16 cellular contexts compared by ENCODE assay signal in genomic region chr3:190582667-190583066, GRCh38.
DNase-seq lines count a peak whose midpoint lies in the region; ATAC-seq and TF ChIP-seq lines count a peak whose summit lies in the region.
"Had no signal": no experiment of that assay in that cellular context is flagged by ENCODE, and none has a peak within 500 bp of the region (broad histone marks: within the 10 kb centered on the region; RNA-seq: fewer than 3 reads in every experiment).

No MANE protein-coding gene starts in this region.

- ATAC-seq in GM23338 (no peak), RWPE2 (ENCODE audit: low read depth) (no peak), HG03175 (IDR thresholded peaks at IDR 0.05; ENCODE audit: unreplicated experiment) (no peak), GM18498 (IDR thresholded peaks at IDR 0.05; ENCODE audit: unreplicated experiment) (no peak)
- ATAC-seq: HCT116 had no signal

- H3K27ac ChIP-seq in GM23338 (ENCODE audit: low read depth) (no peak overlapping the region), RWPE2 (ENCODE audit: poor library complexity, severe bottlenecking) (peak overlapping the region; percentile 97)
- H3K27ac ChIP-seq: C4-2B, KMS-11 had no signal

- H3K36me3 ChIP-seq in GM23338 (ENCODE audit: insufficient read depth) = no peaks in the 10 kb centered on the region
- H3K36me3 ChIP-seq in RWPE2 (ENCODE audit: low read depth) = peaks cover 28% of the 10 kb centered on the region

- no peak for DNase-seq in activated naive CD4-positive, alpha-beta T cell treated with anti-CD3 and anti-CD28 coated beads for 36 hours
- DNase-seq in GM23338 (ENCODE audit: low spot score) = no peak
- no peak for DNase-seq in RWPE2 (ENCODE audit: low spot score)
- DNase-seq: ACHN; Caco-2; CD4-positive, alpha-beta T cell; DMS153; DMS79; GDM1; GM23248 had no signal

- TF ChIP-seq CTCF in GM23338 (conservative IDR thresholded peaks at IDR 0.05; ENCODE audit: low read depth in 2 of 2) (no peak), RWPE2 (IDR thresholded peaks at IDR 0.05; ENCODE audit: poor library complexity, severe bottlenecking) (no peak)

- H3K36me3 Mint-ChIP-seq in activated naive CD4-positive, alpha-beta T cell treated with anti-CD3 and anti-CD28 coated beads, Interleukin-2, amount 50 U/mL, for 24 hours = peaks cover 3% of the 10 kb centered on the region
- H3K36me3 Mint-ChIP-seq in activated naive CD4-positive, alpha-beta T cell treated with anti-CD3 and anti-CD28 coated beads for 36 hours (ENCODE audit: low read depth) = peaks cover 13% of the 10 kb centered on the region
- H3K36me3 Mint-ChIP-seq in GM23338 (ENCODE audit: low read depth) = peaks cover 5% of the 10 kb centered on the region; the same call in 1 of the 3 replicates

- no peaks in the 10 kb centered on the region for H3K79me2 ChIP-seq in GM23338 (replicated peaks; ENCODE audit: insufficient read depth)

- H3K27ac Mint-ChIP-seq in activated naive CD4-positive, alpha-beta T cell treated with anti-CD3 and anti-CD28 coated beads, Interleukin-2, amount 50 U/mL, for 24 hours = peak overlapping the region; percentile 6
- no peak overlapping the region for H3K27ac Mint-ChIP-seq in activated naive CD4-positive, alpha-beta T cell treated with anti-CD3 and anti-CD28 coated beads for 36 hours
- H3K27ac Mint-ChIP-seq in GM23338 = peak overlapping the region; percentile 0; the same call in 1 of the 2 replicates
- H3K27ac Mint-ChIP-seq: CD4-positive, alpha-beta T cell had no signal

- H3F3A ChIP-seq in GM23338 (replicated peaks; ENCODE audit: low read depth) = no peaks in the 10 kb centered on the region

- H2AFZ ChIP-seq in GM23338 = no peak overlapping the region
- H2AFZ ChIP-seq: GM23248 had no signal

- H3K4me1 ChIP-seq in GM23338 (ENCODE audit: insufficient read depth) = 0 out of 2 replicates have a peak, but pooled peaks cover 9% of the 10 kb centered on the region
- H3K4me1 ChIP-seq in RWPE2 (ENCODE audit: insufficient read depth, poor library complexity, severe bottlenecking) = peaks cover 48% of the 10 kb centered on the region
- H3K4me1 ChIP-seq: Caco-2 had no signal

- no peaks in the 10 kb centered on the region for H4K20me1 ChIP-seq in GM23338 (replicated peaks; ENCODE audit: insufficient read depth)

- CTCF ChIA-PET in activated naive CD4-positive, alpha-beta T cell treated with anti-CD3 and anti-CD28 coated beads for 36 hours (lab: Charles Lee) = interaction anchor here (1.0 kb wide), 1 partner anchor 117 kb away, joined by 3 read pairs; no protein-coding TSS in a partner anchor

- H3K4me3 ChIP-seq in GM23338 = no peak overlapping the region
- no peak overlapping the region for H3K4me3 ChIP-seq in RWPE2 (ENCODE audit: severe bottlenecking)
- H3K4me3 ChIP-seq: GM23248 had no signal

- intact Hi-C loops in activated naive CD4-positive, alpha-beta T cell treated with anti-CD3 and anti-CD28 coated beads for 36 hours (cut with micrococcal nuclease) = loop anchor here (10.0 kb wide), 2 partner anchors 618 to 1258 kb away; no protein-coding TSS in a partner anchor

- H3K9me3 ChIP-seq in RWPE2 (ENCODE audit: severe bottlenecking) = no peaks in the 10 kb centered on the region
- H3K9me3 ChIP-seq: Caco-2 had no signal

- H3K4me2 ChIP-seq in GM23338 = no peak overlapping the region
- H3K4me2 ChIP-seq: KMS-11 had no signal

- H3K4me3 Mint-ChIP-seq in activated naive CD4-positive, alpha-beta T cell treated with anti-CD3 and anti-CD28 coated beads, Interleukin-2, amount 50 U/mL, for 24 hours = no peak overlapping the region
- no peak overlapping the region for H3K4me3 Mint-ChIP-seq in activated naive CD4-positive, alpha-beta T cell treated with anti-CD3 and anti-CD28 coated beads for 36 hours
- no peak overlapping the region for H3K4me3 Mint-ChIP-seq in GM23338
- H3K4me3 Mint-ChIP-seq: CD4-positive, alpha-beta T cell had no signal

- no peaks in the 10 kb centered on the region for H3K27me3 Mint-ChIP-seq in activated naive CD4-positive, alpha-beta T cell treated with anti-CD3 and anti-CD28 coated beads, Interleukin-2, amount 50 U/mL, for 24 hours
- no peaks in the 10 kb centered on the region for H3K27me3 Mint-ChIP-seq in activated naive CD4-positive, alpha-beta T cell treated with anti-CD3 and anti-CD28 coated beads for 36 hours (ENCODE audit: low read depth)
- H3K27me3 Mint-ChIP-seq in GM23338 (ENCODE audit: insufficient read depth, low read depth, poor library complexity) = peaks cover 5% of the 10 kb centered on the region
- H3K27me3 Mint-ChIP-seq: CD4-positive, alpha-beta T cell had no signal

- H3K9me2 ChIP-seq in GM23338 (ENCODE audit: insufficient read depth) = no peaks in the 10 kb centered on the region; the same call in 1 of the 2 replicates

- H3K27me3 ChIP-seq in GM23338 (ENCODE audit: insufficient read depth) (no peaks in the 10 kb centered on the region), RWPE2 (ENCODE audit: insufficient read depth, poor library complexity, severe bottlenecking) (no peaks in the 10 kb centered on the region)

- no peaks in the 10 kb centered on the region for H3K9me3 Mint-ChIP-seq in activated naive CD4-positive, alpha-beta T cell treated with anti-CD3 and anti-CD28 coated beads, Interleukin-2, amount 50 U/mL, for 24 hours
- H3K9me3 Mint-ChIP-seq in activated naive CD4-positive, alpha-beta T cell treated with anti-CD3 and anti-CD28 coated beads for 36 hours = peaks cover 7% of the 10 kb centered on the region
- peaks cover 3% of the 10 kb centered on the region; the same call in 2 of the 3 replicates for H3K9me3 Mint-ChIP-seq in GM23338
- H3K9me3 Mint-ChIP-seq: CD4-positive, alpha-beta T cell had no signal

- H3K4me1 Mint-ChIP-seq in activated naive CD4-positive, alpha-beta T cell treated with anti-CD3 and anti-CD28 coated beads, Interleukin-2, amount 50 U/mL, for 24 hours = peaks cover 22% of the 10 kb centered on the region
- H3K4me1 Mint-ChIP-seq in activated naive CD4-positive, alpha-beta T cell treated with anti-CD3 and anti-CD28 coated beads for 36 hours (ENCODE audit: low read depth) = peaks cover 51% of the 10 kb centered on the region
- H3K4me1 Mint-ChIP-seq in GM23338 = peaks cover 11% of the 10 kb centered on the region

TF ChIP-seq in GM23338, 12 proteins besides CTCF, POLR2A, EP300 and RAD21 (continues in another document):
- no peak for TF ChIP-seq NANOG (IDR thresholded peaks at IDR 0.05; ENCODE audit: borderline replicate concordance)
- TF ChIP-seq STAT1 (IDR thresholded peaks at IDR 0.05; ENCODE audit: unreplicated experiment) = no peak
- TF ChIP-seq REST (IDR thresholded peaks at IDR 0.05; ENCODE audit: unreplicated experiment) = no peak
- TF ChIP-seq EZH2phosphoT487 (IDR thresholded peaks at IDR 0.05; ENCODE audit: unreplicated experiment) = no peak
- no peak for TF ChIP-seq POLR2AphosphoS5 (IDR thresholded peaks at IDR 0.05; ENCODE audit: low read depth)
- TF ChIP-seq ZNF331 (CRISPR knock-in tag; IDR thresholded peaks at IDR 0.05; ENCODE audit: low read depth) = no peak
- TF ChIP-seq EZH2 (IDR thresholded peaks at IDR 0.05; ENCODE audit: low read depth, unreplicated experiment) = no peak
- no peak for TF ChIP-seq CREB1 (CRISPR knock-in tag; IDR thresholded peaks at IDR 0.05; ENCODE audit: low read depth)
